ENCODE assay signal across 29 cellular contexts in the genomic region with DNA sequence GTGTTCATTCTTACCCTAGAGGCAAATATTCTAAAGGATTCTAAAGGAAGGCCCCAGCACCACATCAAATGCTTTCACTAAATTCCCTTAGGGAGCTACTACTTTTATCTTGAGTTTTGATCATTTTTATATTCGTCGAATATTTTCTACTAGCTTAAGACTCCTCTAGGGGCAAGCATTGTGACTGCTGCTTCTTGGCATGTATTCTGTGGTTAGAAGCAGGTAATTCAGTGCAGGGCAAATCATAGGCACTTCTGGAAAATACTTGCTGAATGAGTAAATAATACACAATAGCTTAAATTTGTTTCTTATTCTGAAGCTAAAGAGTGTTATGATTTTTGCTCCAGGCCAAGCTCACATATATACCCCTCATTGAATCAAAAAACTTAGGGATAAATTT.
"Had no signal": no experiment of that assay in that cellular context is flagged by ENCODE, and none has a peak within 500 bp of the region (broad histone marks: within the 10 kb centered on the region; RNA-seq: fewer than 3 reads in every experiment).

No MANE protein-coding gene starts in this region.

- H3K36me3 Mint-ChIP-seq: naive B cell; natural killer cell treated with Interleukin-12 subunit alpha and Interleukin-12 subunit beta and Interleukin-15 and Interleukin-18, amount 100 ng/mL, for 72 hours; stimulated activated effector memory CD8-positive, alpha-beta T cell treated with anti-CD3 and anti-CD28 coated beads, Interleukin-12 subunit alpha, Interleukin-12 subunit beta, amount 100 ng/mL, for 72 hours had no signal

- H3K27ac Mint-ChIP-seq: mesothelial cell of epicardium; naive B cell; natural killer cell treated with Interleukin-12 subunit alpha and Interleukin-12 subunit beta and Interleukin-15 and Interleukin-18, amount 100 ng/mL, for 72 hours; stimulated activated effector memory CD8-positive, alpha-beta T cell treated with anti-CD3 and anti-CD28 coated beads, Interleukin-12 subunit alpha, Interleukin-12 subunit beta, amount 100 ng/mL, for 72 hours had no signal

- H3K36me3 ChIP-seq: esophagus muscularis mucosa, heart right ventricle, neutrophil, right atrium auricular region, stomach, tibial artery, upper lobe of left lung had no signal

- H3K27ac ChIP-seq: dorsolateral prefrontal cortex, epithelial cell of prostate, esophagus muscularis mucosa, heart right ventricle, neutrophil, parathyroid adenoma, right atrium auricular region, stomach, tibial artery, upper lobe of left lung had no signal

- H3K9me3 ChIP-seq: esophagus muscularis mucosa, heart right ventricle, mucosa of descending colon, neutrophil, right atrium auricular region, stomach, tibial artery, upper lobe of left lung had no signal

- H3K79me2 ChIP-seq: parathyroid adenoma had no signal

- H3K27me3 Mint-ChIP-seq: progenitor cell of endocrine pancreas had no signal

- H3K9me3 Mint-ChIP-seq: mesothelial cell of epicardium; naive B cell; natural killer cell treated with Interleukin-12 subunit alpha and Interleukin-12 subunit beta and Interleukin-15 and Interleukin-18, amount 100 ng/mL, for 72 hours; neural crest cell; stimulated activated effector memory CD8-positive, alpha-beta T cell treated with anti-CD3 and anti-CD28 coated beads, Interleukin-12 subunit alpha, Interleukin-12 subunit beta, amount 100 ng/mL, for 72 hours had no signal

- H3K4me1 Mint-ChIP-seq: mesothelial cell of epicardium; naive B cell; stimulated activated effector memory CD8-positive, alpha-beta T cell treated with anti-CD3 and anti-CD28 coated beads, Interleukin-12 subunit alpha, Interleukin-12 subunit beta, amount 100 ng/mL, for 72 hours had no signal

- H3K4me2 ChIP-seq: smooth muscle cell had no signal

- DNase-seq: dorsolateral prefrontal cortex; effector CD4-positive, alpha-beta T cell; glutamatergic neuron; heart right ventricle; hippocampal formation; mesenchymal stem cell; mucosa of descending colon; naive B cell; stimulated activated CD4-positive, alpha-beta T cell treated with anti-CD3 and anti-CD28 coated beads, Interleukin-12 subunit alpha, Interleukin-12 subunit beta, amount 100 ng/mL, for 4 hours; stimulated activated CD4-positive, alpha-beta T cell treated with anti-CD3 and anti-CD28 coated beads, Interleukin-2, amount 100 ng/mL, for 24 hours; stimulated activated CD4-positive, alpha-beta T cell treated with anti-CD3 and anti-CD28 coated beads, Interleukin-4, amount 100 ng/mL, for 24 hours; stimulated activated naive CD4-positive, alpha-beta T cell treated with Interleukin-2 at 50 U/mL for 16 hours; stomach; tibial artery; upper lobe of left lung had no signal

- H3K4me3 ChIP-seq: dorsolateral prefrontal cortex, esophagus muscularis mucosa, heart right ventricle, lung, mucosa of descending colon, right atrium auricular region, smooth muscle cell, stomach, tibial artery, upper lobe of left lung had no signal

- ATAC-seq: heart right ventricle; left lobe of liver; mucosa of descending colon; natural killer cell treated with Interleukin-12 subunit alpha and Interleukin-12 subunit beta and Interleukin-15 and Interleukin-18, amount 100 ng/mL, for 72 hours; sciatic nerve; stimulated activated effector memory CD8-positive, alpha-beta T cell treated with anti-CD3 and anti-CD28 coated beads, Interleukin-12 subunit alpha, Interleukin-12 subunit beta, amount 100 ng/mL, for 72 hours had no signal

- H3K27me3 ChIP-seq: dorsolateral prefrontal cortex, esophagus muscularis mucosa, neutrophil, right atrium auricular region, stomach, tibial artery, upper lobe of left lung had no signal

- H2AFZ ChIP-seq: parathyroid adenoma had no signal

- H3K4me1 ChIP-seq: esophagus muscularis mucosa, heart right ventricle, parathyroid adenoma, right atrium auricular region, stomach, tibial artery, upper lobe of left lung had no signal

- H3K4me3 Mint-ChIP-seq: mesothelial cell of epicardium; naive B cell; natural killer cell treated with Interleukin-12 subunit alpha and Interleukin-12 subunit beta and Interleukin-15 and Interleukin-18, amount 100 ng/mL, for 72 hours; neural crest cell; stimulated activated effector memory CD8-positive, alpha-beta T cell treated with anti-CD3 and anti-CD28 coated beads, Interleukin-12 subunit alpha, Interleukin-12 subunit beta, amount 100 ng/mL, for 72 hours had no signal

- H3K9ac ChIP-seq: parathyroid adenoma had no signal
